ENCODE assay signal across 8 cellular contexts in the genomic region with DNA sequence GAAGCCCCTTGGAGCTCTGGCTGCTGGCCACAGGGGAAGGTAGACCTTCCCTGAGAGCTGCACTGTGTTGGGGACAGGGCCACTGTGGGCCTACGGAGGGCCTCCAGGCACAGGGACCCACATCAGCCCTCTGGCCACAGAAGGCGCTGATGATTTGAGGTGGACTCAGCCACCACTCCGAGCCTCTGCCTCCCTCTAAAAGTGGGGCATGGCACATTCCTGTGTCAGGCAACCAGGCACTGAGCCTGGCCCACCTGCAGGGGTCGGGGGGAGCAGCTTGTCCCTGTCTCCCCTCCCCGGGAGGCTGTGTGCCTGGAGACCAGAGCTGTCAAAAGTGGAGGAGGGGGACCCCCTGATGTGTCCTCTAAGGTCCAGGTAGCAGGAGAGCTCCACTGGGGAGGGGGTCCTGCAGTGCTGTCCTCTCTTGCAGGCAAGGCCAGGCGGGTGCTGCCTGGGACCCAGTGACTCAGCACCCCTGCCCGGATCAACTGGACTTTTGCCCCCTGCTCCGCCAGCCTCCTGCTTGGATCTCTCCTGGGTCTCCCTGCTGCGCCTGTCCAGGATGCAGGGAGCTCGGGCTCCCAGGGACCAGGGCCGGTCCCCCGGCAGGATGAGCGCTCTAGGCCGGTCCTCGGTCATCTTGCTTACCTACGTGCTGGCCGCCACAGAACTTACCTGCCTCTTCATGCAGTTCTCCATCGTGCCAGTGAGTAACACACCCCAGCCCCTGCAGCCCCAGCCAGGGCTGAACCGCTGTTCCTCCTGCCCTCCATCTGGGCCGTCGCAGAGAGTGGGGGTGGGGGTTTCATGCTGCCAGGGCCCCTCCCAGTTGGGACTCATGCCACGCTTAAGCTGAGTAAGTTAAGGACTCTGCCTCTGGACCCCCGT. TPM values are rescaled to one million over a fixed set of nuclear protein-coding genes. Genes with fewer than 3 reads are reported as not detected.
DNase-seq lines count a peak whose midpoint lies in the region; ATAC-seq, FAIRE-seq and TF ChIP-seq lines count a peak whose summit lies in the region.

No MANE protein-coding gene starts in this region.

- H3K9me2 ChIP-seq in Loucy (replicated peaks; ENCODE audit: low read depth, low read length) = no peaks in the 10 kb centered on the region

- H3K9me3 ChIP-seq in Loucy (ENCODE audit: insufficient read depth, low read depth, low read length) (no peaks in the 10 kb centered on the region), parathyroid adenoma (ENCODE audit: control insufficient read depth, low read length) (no peaks in the 10 kb centered on the region)

- peak; percentile 2 for ATAC-seq in esophagus mucosa

- peaks cover 52% of the 10 kb centered on the region for H3K4me1 ChIP-seq in Loucy (ENCODE audit: insufficient read depth, low read length, poor library complexity, severe bottlenecking)
- H3K4me1 ChIP-seq in parathyroid adenoma = no peaks in the 10 kb centered on the region

- TF ChIP-seq CTCF in GM12873 (IDR thresholded peaks at IDR 0.05; ENCODE audit: insufficient read depth, low read depth, low read length, missing control alignments) = peak; percentile 12
- TF ChIP-seq CTCF in Loucy (conservative IDR thresholded peaks at IDR 0.05; ENCODE audit: low read length) = no peak
- no peak for TF ChIP-seq CTCF in parathyroid adenoma (IDR thresholded peaks at IDR 0.05)
- TF ChIP-seq CTCF in GM10248 (IDR thresholded peaks at IDR 0.05; ENCODE audit: control extremely low read depth, extremely low read depth, low read depth, missing control alignments) = no peak

- H3K27me3 ChIP-seq in Loucy (ENCODE audit: insufficient read depth, low read length, poor library complexity, severe bottlenecking) = no peaks in the 10 kb centered on the region
- no peaks in the 10 kb centered on the region for H3K27me3 ChIP-seq in parathyroid adenoma (ENCODE audit: control insufficient read depth, insufficient read depth, low read length)

- peak overlapping the region; percentile 87 for H3K9ac ChIP-seq in Loucy (ENCODE audit: low read depth, low read length, poor library complexity, severe bottlenecking)
- H3K9ac ChIP-seq in parathyroid adenoma = no peak overlapping the region

- no peaks in the 10 kb centered on the region for H3K36me3 ChIP-seq in Loucy (ENCODE audit: insufficient read depth, low read length)
- no peaks in the 10 kb centered on the region for H3K36me3 ChIP-seq in parathyroid adenoma (ENCODE audit: control insufficient read depth, insufficient read depth, low read length)

- H3K27ac ChIP-seq in parathyroid adenoma = no peak overlapping the region

- H3K79me2 ChIP-seq in Loucy (ENCODE audit: insufficient read depth, low read length) (peaks cover 20% of the 10 kb centered on the region; the same call in 1 of the 2 replicates), parathyroid adenoma (no peaks in the 10 kb centered on the region)

- no peaks in the 10 kb centered on the region for H4K20me1 ChIP-seq in Loucy (ENCODE audit: insufficient read depth, low read length, poor library complexity, severe bottlenecking)

- FAIRE-seq in urothelium cell line (lab: Jason Lieb, UNC) = no peak

- H3K4me3 ChIP-seq in Loucy (ENCODE audit: low read length, poor library complexity, severe bottlenecking) (peak overlapping the region; percentile 86), parathyroid adenoma (ENCODE audit: low read depth, low read length) (no peak overlapping the region)

- DNase-seq in urothelium cell line (ENCODE audit: low spot score) (no peak), C1 segment of cervical spinal cord (lab: John Stamatoyannopoulos, UW) (no peak), GM10248 (ENCODE audit: extremely low spot score) (no peak), NCI-H1694 (lab: John Stamatoyannopoulos, UW) (no peak)

- no peak overlapping the region for H2AFZ ChIP-seq in Loucy (ENCODE audit: low read length)
- H2AFZ ChIP-seq in parathyroid adenoma = no peak overlapping the region

- peak overlapping the region; percentile 84 for H3K4me2 ChIP-seq in Loucy (ENCODE audit: low read depth, low read length, poor library complexity, severe bottlenecking)
- H3K4me2 ChIP-seq in parathyroid adenoma (ENCODE audit: low read length) = peak overlapping the region; percentile 62

- CTCF ChIA-PET in GM10248 (lab: Yijun Ruan, JAX) = interaction anchor here (0.9 to 6.7 kb wide), 6 partner anchors 9 to 370 kb away, joined by 3 to 60 read pairs (median 6); no protein-coding TSS in a partner anchor

- no peaks in the 10 kb centered on the region for H3F3A ChIP-seq in Loucy (ENCODE audit: low read depth)

- POLR2A ChIA-PET in GM10248 (lab: Yijun Ruan, JAX) = no interaction called here

RNA-seq across cellular contexts. Expression of a gene that starts 17.5 kb away (rescaled TPM):
- total RNA-seq in esophagus mucosa = 3.5 TPM

RNA-seq across cellular contexts. Expression of a gene that starts 26.2 kb away (rescaled TPM):
- 45.0 TPM for total RNA-seq in esophagus mucosa
